In the genomic region with DNA sequence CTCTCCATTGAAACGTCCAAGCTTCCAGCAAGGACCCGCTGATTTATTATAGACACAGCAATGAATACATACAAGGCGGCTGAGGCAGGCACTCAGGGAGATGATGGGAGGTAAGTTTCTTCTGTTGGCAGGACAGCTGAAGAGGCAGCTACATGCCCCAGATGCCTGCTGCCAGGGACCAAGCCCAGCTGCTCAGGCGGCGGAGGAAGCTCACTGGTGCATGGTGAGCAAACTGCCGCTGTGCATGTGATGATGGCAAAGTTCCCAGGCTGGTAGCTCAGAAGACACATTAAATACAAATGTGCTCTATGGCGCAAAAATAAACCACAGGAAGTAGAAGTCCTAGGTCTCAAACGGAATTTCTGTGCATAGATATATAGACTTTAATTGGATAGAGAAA, we compare ENCODE assay signal across 10 cellular contexts. TPM values are rescaled to one million over a fixed set of nuclear protein-coding genes. Genes with fewer than 3 reads are reported as not detected.
DNase-seq lines count a peak whose midpoint lies in the region; ATAC-seq and TF ChIP-seq lines count a peak whose summit lies in the region.
"Had no signal": no experiment of that assay in that cellular context is flagged by ENCODE, and none has a peak within 500 bp of the region (broad histone marks: within the 10 kb centered on the region; RNA-seq: fewer than 3 reads in every experiment).

No MANE protein-coding gene starts in this region.

- peaks cover 45% of the 10 kb centered on the region for H3K4me1 Mint-ChIP-seq in GM23338

- no peaks in the 10 kb centered on the region for H3K36me3 Mint-ChIP-seq in GM23338 (ENCODE audit: low read depth)

- 0 out of 2 replicates have a peak, but pooled peaks cover 6% of the 10 kb centered on the region for H3F3A ChIP-seq in GM23338 (replicated peaks; ENCODE audit: low read depth)

- no peaks in the 10 kb centered on the region for H3K36me3 ChIP-seq in GM23338 (ENCODE audit: insufficient read depth)

- H3K4me2 ChIP-seq in GM23338: no peak overlapping the region

- 0 out of 2 replicates have a peak, but pooled peaks cover 2% of the 10 kb centered on the region for H3K9me2 ChIP-seq in GM23338 (ENCODE audit: insufficient read depth)

- no peak for TF ChIP-seq CTCF in GM23338 (conservative IDR thresholded peaks at IDR 0.05; ENCODE audit: low read depth in 2 of 2)

- H3K27ac ChIP-seq in GM23338 (ENCODE audit: low read depth): no peak overlapping the region

- no peak overlapping the region for H3K4me3 ChIP-seq in GM23338

- no peaks in the 10 kb centered on the region for H3K9me3 Mint-ChIP-seq in GM23338

- H4K20me1 ChIP-seq in GM23338 (replicated peaks; ENCODE audit: insufficient read depth): no peaks in the 10 kb centered on the region

- no peaks in the 10 kb centered on the region for H3K27me3 ChIP-seq in GM23338 (ENCODE audit: insufficient read depth)

- ATAC-seq in GM23338: no peak

- no peak overlapping the region for H3K27ac Mint-ChIP-seq in GM23338

- H3K79me2 ChIP-seq in GM23338 (replicated peaks; ENCODE audit: insufficient read depth): no peaks in the 10 kb centered on the region

- peaks cover 4% of the 10 kb centered on the region for H3K27me3 Mint-ChIP-seq in GM23338 (ENCODE audit: insufficient read depth, low read depth, poor library complexity)

- peaks cover 30% of the 10 kb centered on the region for H3K4me1 ChIP-seq in GM23338 (ENCODE audit: insufficient read depth)

- no peak overlapping the region for H2AFZ ChIP-seq in GM23338

- H3K4me3 Mint-ChIP-seq in GM23338: no peak overlapping the region

- DNase-seq in NCI-H2107 treated with DMSO at 0.1 percent for 48 hours (lab: John Stamatoyannopoulos, UW; ENCODE audit: unreplicated experiment) (peak; percentile 12), NCI-H2107 (lab: John Stamatoyannopoulos, UW) (no peak), M059J (ENCODE audit: low read depth) (peak; percentile 17), cerebellar cortex (ENCODE audit: low spot score) (peak; percentile 28), renal cortical epithelial cell (ENCODE audit: low read depth) (peak; percentile 79), middle frontal gyrus (ENCODE audit: extremely low spot score, low spot score) (no peak), GM23338 (ENCODE audit: low spot score) (no peak), dermis blood vessel endothelial cell (no peak)

TF ChIP-seq in GM23338, 12 proteins besides CTCF, POLR2A, EP300 and RAD21:
- TF ChIP-seq ZNF331 (CRISPR knock-in tag; IDR thresholded peaks at IDR 0.05; ENCODE audit: low read depth) (no peak), EZH2phosphoT487 (IDR thresholded peaks at IDR 0.05; ENCODE audit: unreplicated experiment) (no peak), STAT1 (IDR thresholded peaks at IDR 0.05; ENCODE audit: unreplicated experiment) (no peak), JUNB (IDR thresholded peaks at IDR 0.05; ENCODE audit: unreplicated experiment) (no peak)
- TF ChIP-seq, protein P1, sequence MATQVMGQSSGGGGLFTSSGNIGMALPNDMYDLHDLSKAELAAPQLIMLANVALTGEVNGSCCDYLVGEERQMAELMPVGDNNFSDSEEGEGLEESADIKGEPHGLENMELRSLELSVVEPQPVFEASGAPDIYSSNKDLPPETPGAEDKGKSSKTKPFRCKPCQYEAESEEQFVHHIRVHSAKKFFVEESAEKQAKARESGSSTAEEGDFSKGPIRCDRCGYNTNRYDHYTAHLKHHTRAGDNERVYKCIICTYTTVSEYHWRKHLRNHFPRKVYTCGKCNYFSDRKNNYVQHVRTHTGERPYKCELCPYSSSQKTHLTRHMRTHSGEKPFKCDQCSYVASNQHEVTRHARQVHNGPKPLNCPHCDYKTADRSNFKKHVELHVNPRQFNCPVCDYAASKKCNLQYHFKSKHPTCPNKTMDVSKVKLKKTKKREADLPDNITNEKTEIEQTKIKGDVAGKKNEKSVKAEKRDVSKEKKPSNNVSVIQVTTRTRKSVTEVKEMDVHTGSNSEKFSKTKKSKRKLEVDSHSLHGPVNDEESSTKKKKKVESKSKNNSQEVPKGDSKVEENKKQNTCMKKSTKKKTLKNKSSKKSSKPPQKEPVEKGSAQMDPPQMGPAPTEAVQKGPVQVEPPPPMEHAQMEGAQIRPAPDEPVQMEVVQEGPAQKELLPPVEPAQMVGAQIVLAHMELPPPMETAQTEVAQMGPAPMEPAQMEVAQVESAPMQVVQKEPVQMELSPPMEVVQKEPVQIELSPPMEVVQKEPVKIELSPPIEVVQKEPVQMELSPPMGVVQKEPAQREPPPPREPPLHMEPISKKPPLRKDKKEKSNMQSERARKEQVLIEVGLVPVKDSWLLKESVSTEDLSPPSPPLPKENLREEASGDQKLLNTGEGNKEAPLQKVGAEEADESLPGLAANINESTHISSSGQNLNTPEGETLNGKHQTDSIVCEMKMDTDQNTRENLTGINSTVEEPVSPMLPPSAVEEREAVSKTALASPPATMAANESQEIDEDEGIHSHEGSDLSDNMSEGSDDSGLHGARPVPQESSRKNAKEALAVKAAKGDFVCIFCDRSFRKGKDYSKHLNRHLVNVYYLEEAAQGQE (IDR thresholded peaks at IDR 0.05; ENCODE audit: unreplicated experiment): no peak

RNA-seq across cellular contexts. Expression of a gene that starts 2.3 kb away (rescaled TPM):
- not detected in 2 replicates for total RNA-seq in M059J (2014; rRNA removed; shearing (Covaris generic))
- total RNA-seq in renal cortical epithelial cell: not detected in 2 replicates
- total RNA-seq in GM23338 (2014; rRNA removed; shearing (Covaris generic)): not detected in 2 replicates
- polyA plus RNA-seq in GM23338 (2016; fragmentation: Nextera tagmentation; extraction: Ambion mirVana): not detected in 2 replicates
- total RNA-seq in dermis blood vessel endothelial cell: not detected in 2 replicates
- total RNA-seq: frontal cortex, NCI-H460 had no signal

RNA-seq across cellular contexts. Expression of a gene that starts 35.1 kb away (rescaled TPM):
- total RNA-seq in M059J (2014; rRNA removed; shearing (Covaris generic)): not detected in 2 replicates
- total RNA-seq in renal cortical epithelial cell: 0.35 and 2.8 TPM in 2 replicates
- not detected in 2 replicates for total RNA-seq in GM23338 (2014; rRNA removed; shearing (Covaris generic))
- 0.11 and 0.40 TPM in 2 replicates for polyA plus RNA-seq in GM23338 (2016; fragmentation: Nextera tagmentation; extraction: Ambion mirVana)
- not detected in 2 replicates for total RNA-seq in dermis blood vessel endothelial cell
- total RNA-seq: NCI-H460 had no signal

RNA-seq across cellular contexts. Expression of a gene that starts 52.3 kb away (rescaled TPM):
- total RNA-seq in M059J (2014; rRNA removed; shearing (Covaris generic)): not detected in 2 replicates
- total RNA-seq in renal cortical epithelial cell (0.05 TPM in 1 of 2 replicates, not detected in the other), dermis blood vessel endothelial cell (not detected in 2 replicates)
- total RNA-seq in GM23338 (2014; rRNA removed; shearing (Covaris generic)): not detected in 2 replicates
- not detected in 2 replicates for polyA plus RNA-seq in GM23338 (2016; fragmentation: Nextera tagmentation; extraction: Ambion mirVana)
- total RNA-seq: frontal cortex, NCI-H460 had no signal

Comparison
In these comparisons a context has a peak if more than half of its experiments do, and no peak if none do; other contexts are left out.
1. DNase-seq: peak in NCI-H2107 treated with DMSO at 0.1 percent for 48 hours (single experiment), M059J (single experiment), cerebellar cortex (single experiment) and renal cortical epithelial cell (single experiment); none in NCI-H2107 (single experiment), middle frontal gyrus (single experiment), GM23338 (single experiment) and dermis blood vessel endothelial cell (single experiment).